ENCODE assay signal across 8 cellular contexts in the genomic region with DNA sequence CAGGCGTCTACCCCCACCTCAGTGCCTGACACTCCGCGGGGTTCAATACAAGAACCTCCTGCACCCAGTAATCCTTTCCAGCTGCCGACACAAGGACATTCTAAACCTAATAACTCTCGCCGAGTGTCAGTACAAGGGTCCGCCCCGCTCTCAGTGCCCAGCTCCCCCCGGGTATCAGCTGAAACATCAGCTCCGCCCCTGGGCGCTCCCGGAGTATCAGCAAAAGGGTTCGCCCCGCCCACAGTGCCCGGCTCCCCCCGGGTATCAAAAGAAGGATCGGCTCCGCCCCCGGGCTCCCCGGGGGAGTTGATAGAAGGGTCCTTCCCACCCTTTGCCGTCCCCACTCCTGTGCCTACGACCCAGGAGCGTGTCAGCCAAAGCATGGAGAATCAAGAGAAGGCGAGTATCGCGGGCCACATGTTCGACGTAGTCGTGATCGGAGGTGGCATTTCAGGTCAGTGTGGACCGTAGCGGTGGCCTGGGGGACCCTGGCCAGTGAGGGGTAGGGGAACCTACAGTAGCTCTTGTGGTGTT. TPM values are rescaled to one million over a fixed set of nuclear protein-coding genes. Genes with fewer than 3 reads are reported as not detected.
DNase-seq lines count a peak whose midpoint lies in the region; ATAC-seq and TF ChIP-seq lines count a peak whose summit lies in the region.

Gene MAOA, plus strand, starts transcription at position 339 of the 534 bp plus-strand sequence. Its CDS starts 43 bp downstream, at position 382.

- H3K4me3 ChIP-seq in DOHH2 (ENCODE audit: low read length) = peak within 1 kb of the TSS; percentile 70
- H3K4me3 ChIP-seq in PC-3 (ENCODE audit: low read length) = peak within 1 kb of the TSS; percentile 73
- H3K4me3 ChIP-seq in heart left ventricle = peak within 1 kb of the TSS; percentile 43 to 98 (median 76)

- no peaks in the 10 kb centered on the region for H3K36me3 Mint-ChIP-seq in osteocyte (ENCODE audit: unreplicated experiment)

- no peak within 1 kb of the TSS for H3K27ac ChIP-seq in DOHH2 (ENCODE audit: low read depth, low read length)
- H3K27ac ChIP-seq in PC-3 (ENCODE audit: low read length) = no peak within 1 kb of the TSS
- peak within 1 kb of the TSS; percentile 66 for H3K27ac ChIP-seq in adipose tissue (ENCODE audit: low read depth, low read length)
- peak within 1 kb of the TSS; percentile 81 to 95 (median 88) for H3K27ac ChIP-seq in heart left ventricle

- H3K9ac ChIP-seq in PC-3 (ENCODE audit: low read length) = peak within 1 kb of the TSS; percentile 98

- TF ChIP-seq POLR2A in heart left ventricle (IDR thresholded peaks at IDR 0.05) = peak in 1 of 2 donors; percentile 59

- H2AFZ ChIP-seq in PC-3 (ENCODE audit: low read length) = peak within 1 kb of the TSS; percentile 99

- H3K4me2 ChIP-seq in DOHH2 (ENCODE audit: low read length) = peak within 1 kb of the TSS; percentile 58
- peak within 1 kb of the TSS; percentile 95 for H3K4me2 ChIP-seq in PC-3 (ENCODE audit: low read length)

- 1 to 38% (median 2%) methylated on average over 26 to 32 of the region's 32 CpGs for WGBS in adipose tissue, 3 donors
- WGBS in heart left ventricle, 4 donors = 2 to 48% (median 24%) methylated on average over 32 of the region's 32 CpGs

- H3K27me3 Mint-ChIP-seq in osteocyte (ENCODE audit: unreplicated experiment) = no peaks in the 10 kb centered on the region

- H3K9me3 Mint-ChIP-seq in osteocyte (ENCODE audit: unreplicated experiment) = peaks cover 9% of the 10 kb centered on the region

- H3K4me1 Mint-ChIP-seq in osteocyte (ENCODE audit: unreplicated experiment) = peaks cover 4% of the 10 kb centered on the region

- BruUV-seq in PC-3 (replicated peaks; lab: Mats Ljungman, UMichigan) = no TSS peak

- CTCF ChIA-PET in PC-3 (lab: Charles Lee) = interaction anchor here (1.5 kb wide), 1 partner anchor 51 kb away, joined by 4 read pairs; no protein-coding TSS in a partner anchor

- H4K20me1 ChIP-seq in DOHH2 (ENCODE audit: control insufficient read depth, insufficient read depth, low read depth, low read length) (no peaks in the 10 kb centered on the region), PC-3 (ENCODE audit: low read length) (no peaks in the 10 kb centered on the region)

- DNase-seq in PC-3 (peak; percentile 33), heart left ventricle (peak; percentile 59 to 81 (median 75)), osteocyte (ENCODE audit: extremely low spot score, unreplicated experiment) (no peak), SKM-1 (lab: John Stamatoyannopoulos, UW; ENCODE audit: unreplicated experiment) (no peak)

- peak within 1 kb of the TSS; percentile 88 for H3K4me3 Mint-ChIP-seq in osteocyte (ENCODE audit: unreplicated experiment)

- H3K4me1 ChIP-seq in DOHH2 (ENCODE audit: control insufficient read depth, low read length) (peaks cover 12% of the 10 kb centered on the region), PC-3 (ENCODE audit: insufficient read depth, low read length) (no peaks in the 10 kb centered on the region; the same call in 1 of the 2 replicates), heart left ventricle (peaks cover 0 to 6% (median 0%) of the 10 kb centered on the region in 12 donors)

- no peaks in the 10 kb centered on the region for H3K79me2 ChIP-seq in DOHH2 (ENCODE audit: control insufficient read depth, low read length)
- H3K79me2 ChIP-seq in PC-3 (ENCODE audit: low read length) = no peaks in the 10 kb centered on the region

- no peaks in the 10 kb centered on the region for H3K9me2 ChIP-seq in DOHH2 (replicated peaks; ENCODE audit: control insufficient read depth, low read length)
- H3K9me2 ChIP-seq in PC-3 (replicated peaks; ENCODE audit: low read length) = no peaks in the 10 kb centered on the region

- H3K36me3 ChIP-seq in DOHH2 (ENCODE audit: control insufficient read depth, low read length) (no peaks in the 10 kb centered on the region), PC-3 (ENCODE audit: low read depth, low read length) (no peaks in the 10 kb centered on the region), heart left ventricle (no peaks in the 10 kb centered on the region)

- H3K27ac Mint-ChIP-seq in osteocyte (ENCODE audit: unreplicated experiment) = peak within 1 kb of the TSS; percentile 100

- intact Hi-C loops in PC-3 (cut with micrococcal nuclease) (loop anchor here (10.0 kb wide), 2 partner anchors 91 to 149 kb away; no protein-coding TSS in a partner anchor), heart left ventricle (cut with DNase I) (loop anchor here in 9 of 10 donors (2.0 to 10.0 kb wide), 12 partner anchors 46 to 91 kb away; no protein-coding TSS in a partner anchor)

- peak; percentile 18; the same call in 1 of the 2 replicates for ATAC-seq in PC-3
- peak; percentile 54 to 73 (median 71) for ATAC-seq in heart left ventricle
- ATAC-seq in HG03175 (IDR thresholded peaks at IDR 0.05; ENCODE audit: unreplicated experiment) = no peak
- ATAC-seq in HG03378 (IDR thresholded peaks at IDR 0.05; ENCODE audit: unreplicated experiment) = no peak

- H3F3A ChIP-seq in DOHH2 (ENCODE audit: control insufficient read depth, insufficient read depth) (no peaks in the 10 kb centered on the region), PC-3 (ENCODE audit: low read length, unreplicated experiment) (no peaks in the 10 kb centered on the region)

- H3K9me3 ChIP-seq in DOHH2 (ENCODE audit: control insufficient read depth, insufficient read depth, low read length) = no peaks in the 10 kb centered on the region
- H3K9me3 ChIP-seq in PC-3 (ENCODE audit: low read length) = no peaks in the 10 kb centered on the region
- no peaks in the 10 kb centered on the region for H3K9me3 ChIP-seq in heart left ventricle

- H3K27me3 ChIP-seq in DOHH2 (ENCODE audit: control insufficient read depth, low read length) = peaks cover 8% of the 10 kb centered on the region; the same call in 1 of the 2 replicates
- H3K27me3 ChIP-seq in PC-3 (ENCODE audit: low read length) = no peaks in the 10 kb centered on the region
- H3K27me3 ChIP-seq in heart left ventricle = peaks cover 0 to 22% (median 0%) of the 10 kb centered on the region in 9 donors

- POLR2A ChIA-PET in PC-3 (lab: Charles Lee; ENCODE audit: unreplicated experiment) = no interaction called here

- TF ChIP-seq CTCF in DOHH2 (IDR thresholded peaks at IDR 0.05; ENCODE audit: low read depth, low read length, poor library complexity, severe bottlenecking) = no peak
- no peak for TF ChIP-seq CTCF in PC-3 (conservative IDR thresholded peaks at IDR 0.05; ENCODE audit: low read depth, low read length)
- TF ChIP-seq CTCF in heart left ventricle (IDR thresholded peaks at IDR 0.05) = no peak
- TF ChIP-seq CTCF in osteocyte (IDR thresholded peaks at IDR 0.05) = no peak

RNA-seq across cellular contexts. Expression of gene MAOA, which starts in this region (rescaled TPM):
- total RNA-seq in PC-3 (2014; rRNA removed) (6.3 and 7.4 TPM in 2 replicates), heart left ventricle (100 to 1,000 TPM in 5 of 9 donors, 10 to 100 TPM in 4; 53.5 to 320 (median 104) TPM), osteocyte (0.26 and 0.32 TPM in 2 replicates)
- polyA plus RNA-seq in adipose tissue (100 to 1,000 TPM in 2 of 3 donors, 10 to 100 TPM in 1; 72.1 to 210 (median 121) TPM), heart left ventricle (100 to 1,000 TPM in 1 of 2 donors, 10 to 100 TPM in 1; 38.2 to 104 TPM)

Comparison
In these comparisons a context has a peak if more than half of its experiments do, and no peak if none do; other contexts are left out.
1. H3K27ac ChIP-seq: peak in adipose tissue (single experiment) and heart left ventricle (12 of 12); none in DOHH2 (single experiment) and PC-3 (single experiment).
2. ATAC-seq: peak in PC-3 (single experiment) and heart left ventricle (4 of 4); none in HG03175 (single experiment) and HG03378 (single experiment).
3. DNase-seq: peak in PC-3 (single experiment) and heart left ventricle (5 of 5); none in osteocyte (single experiment) and SKM-1 (single experiment).
4. Peak in every context shown above with its lines, with median percentiles within 50 percentile points of each other: H3K4me3 ChIP-seq.